ENCODE assay signal across 8 cellular contexts in genomic region chr10:55899472-55900147, GRCh38.
DNase-seq lines count a peak whose midpoint lies in the region; ATAC-seq, FAIRE-seq and TF ChIP-seq lines count a peak whose summit lies in the region.
"Not testable (repeated sequence)": the region's sequence is repeated elsewhere in the genome, so short reads cannot be mapped to it uniquely, and the experiment has no call there.

No MANE protein-coding gene starts in this region.

- H3K27me3 Mint-ChIP-seq in CD8-positive, alpha-beta T cell (ENCODE audit: low read depth); chondrocyte (ENCODE audit: low read depth): not testable (repeated sequence)

- H3K79me2 ChIP-seq in hepatocyte; HepG2 (ENCODE audit: insufficient read depth, low read length): not testable (repeated sequence)

- intact Hi-C loops in CD8-positive, alpha-beta T cell (cut with DNase I, micrococcal nuclease); HepG2 (cut with micrococcal nuclease; ENCODE audit: unreplicated experiment): not testable (repeated sequence)

- H3K4me2 ChIP-seq in hepatocyte, result peak overlapping the region; percentile 68
- H3K4me2 ChIP-seq in HepG2 (ENCODE audit: low read depth, low read length), result not testable (repeated sequence)

- H3K9ac ChIP-seq in HepG2 (ENCODE audit: insufficient read depth, low read depth, low read length), result not testable (repeated sequence)

- TF ChIP-seq EP300 in HepG2 (IDR thresholded peaks at IDR 0.05; ENCODE audit: low read depth in 2 of 2, low read length in 2 of 2); HepG2 (CRISPR knock-in tag; IDR thresholded peaks at IDR 0.05; ENCODE audit: borderline replicate concordance): not testable (repeated sequence)

- not testable (repeated sequence) for H3K9me2 ChIP-seq in hepatocyte (replicated peaks; ENCODE audit: insufficient read depth)

- not testable (repeated sequence) for FAIRE-seq in HepG2 (lab: Jason Lieb, UNC)

- CTCF ChIA-PET in CD8-positive, alpha-beta T cell (lab: Charles Lee); HEK293 (lab: Yijun Ruan, JAX); HepG2 (lab: Yijun Ruan, JAX; ENCODE audit: low intra/inter-chr PET ratio, low total read pairs): not testable (repeated sequence)

- H3K4me1 Mint-ChIP-seq in CD8-positive, alpha-beta T cell (ENCODE audit: low read depth); chondrocyte (ENCODE audit: low read depth): not testable (repeated sequence)

- not testable (repeated sequence) for H3K36me3 Mint-ChIP-seq in CD8-positive, alpha-beta T cell; chondrocyte (ENCODE audit: low read depth)

- not testable (repeated sequence) for H3K27me3 ChIP-seq in CD8-positive, alpha-beta T cell (ENCODE audit: insufficient read depth, low read length); hepatocyte; HepG2 (ENCODE audit: control insufficient read depth in 1 of 2, insufficient read depth in 2 of 2, low read length in 2 of 2); neuron (ENCODE audit: insufficient read depth, low read length)

- POLR2A ChIA-PET in CD8-positive, alpha-beta T cell (lab: Charles Lee); HEK293 (lab: Yijun Ruan, JAX); HepG2 (lab: Yijun Ruan, JAX): not testable (repeated sequence)

- not testable (repeated sequence) for TF ChIP-seq POLR2A in HepG2 (IDR thresholded peaks at IDR 0.05; ENCODE audit: insufficient read depth in 1 of 2, low read depth in 2 of 2, low read length in 2 of 2)

- H4K20me1 ChIP-seq in hepatocyte (ENCODE audit: insufficient read depth, poor library complexity, severe bottlenecking); HepG2 (ENCODE audit: insufficient read depth, low read length): not testable (repeated sequence)

- not testable (repeated sequence) for TF ChIP-seq CTCF in CD8-positive, alpha-beta T cell (IDR thresholded peaks at IDR 0.05); HEK293 (tag by site-specific recombination; IDR thresholded peaks at IDR 0.05); chondrocyte (IDR thresholded peaks at IDR 0.05); hepatocyte (IDR thresholded peaks at IDR 0.05; ENCODE audit: poor library complexity); HepG2 (CRISPR knock-in tag; IDR thresholded peaks at IDR 0.05)

- H3K4me3 Mint-ChIP-seq in CD8-positive, alpha-beta T cell, result peak overlapping the region; percentile 3
- peak overlapping the region; percentile 60 for H3K4me3 Mint-ChIP-seq in chondrocyte (ENCODE audit: unreplicated experiment)

- peak overlapping the region; percentile 14 for H2AFZ ChIP-seq in hepatocyte
- not testable (repeated sequence) for H2AFZ ChIP-seq in HepG2 (ENCODE audit: low read length); neuron (ENCODE audit: low read depth, low read length)

- not testable (repeated sequence) for H3K36me3 ChIP-seq in CD8-positive, alpha-beta T cell (ENCODE audit: insufficient read depth, low read length); HEK293 (ENCODE audit: control insufficient read depth in 2 of 2, insufficient read depth in 1 of 2, low read length in 2 of 2); hepatocyte (replicated peaks; ENCODE audit: insufficient read depth, low read depth); HepG2 (replicated peaks in 1 of 2; ENCODE audit: control insufficient read depth in 1 of 2, insufficient read depth in 2 of 2, low read length in 2 of 2); neuron (ENCODE audit: insufficient read depth, low read length)

- H3K9me3 ChIP-seq in CD8-positive, alpha-beta T cell (ENCODE audit: low read length); HEK293 (ENCODE audit: control insufficient read depth, insufficient read depth, low read depth, low read length); hepatocyte (ENCODE audit: low read depth); HepG2 (ENCODE audit: low read length); neuron (ENCODE audit: low read length): not testable (repeated sequence)

- H3K9me3 Mint-ChIP-seq in CD8-positive, alpha-beta T cell, result not testable (repeated sequence)
- H3K9me3 Mint-ChIP-seq in chondrocyte (ENCODE audit: low read depth), result peaks cover 11% of the 10 kb centered on the region

- not testable (repeated sequence) for ATAC-seq in CD8-positive, alpha-beta T cell; HepG2

- TF ChIP-seq RAD21 in HepG2 (CRISPR knock-in tag; IDR thresholded peaks at IDR 0.05), result not testable (repeated sequence)

- not testable (repeated sequence) for DNase-seq in CD8-positive, alpha-beta T cell; chondrocyte (ENCODE audit: low spot score); hepatocyte (ENCODE audit: low spot score); HepG2 (ENCODE audit: low spot score)
- DNase-seq in NCI-H1105 treated with DMSO at 0.1 percent for 48 hours (lab: John Stamatoyannopoulos, UW), result peak; percentile 15
- DNase-seq in OCI-M1 (lab: John Stamatoyannopoulos, UW), result peak; percentile 12

- not testable (repeated sequence) for H3K27ac ChIP-seq in CD8-positive, alpha-beta T cell (ENCODE audit: low read depth, low read length); HEK293 (ENCODE audit: extremely low read depth, low read depth, low read length); HepG2 (ENCODE audit: extremely low read length, insufficient read depth, low read length)
- peak overlapping the region; percentile 1 for H3K27ac ChIP-seq in hepatocyte

- not testable (repeated sequence) for H3K4me1 ChIP-seq in CD8-positive, alpha-beta T cell (ENCODE audit: insufficient read depth, low read length); HEK293 (ENCODE audit: control insufficient read depth, insufficient read depth, low read length); hepatocyte (ENCODE audit: insufficient read depth); HepG2 (ENCODE audit: insufficient read depth, low read length); neuron (ENCODE audit: insufficient read depth, low read length)

- not testable (repeated sequence) for BruUV-seq in HepG2 (replicated peaks; lab: Mats Ljungman, UMichigan)

- H3K27ac Mint-ChIP-seq in CD8-positive, alpha-beta T cell; chondrocyte (ENCODE audit: unreplicated experiment): not testable (repeated sequence)

- 28% methylated on average over 25 of the region's 25 CpGs for WGBS in hepatocyte (ENCODE audit: low lambda C conversion rate, missing lambda C conversion rate)
- WGBS in HepG2 (ENCODE audit: low lambda C conversion rate), result 47% methylated on average over 21 of the region's 25 CpGs

- in situ Hi-C loops in HepG2 (cut with HindIII; ENCODE audit: extremely low pct_ligation_motif_present, low pct_unique_long_range_greater_than_20kb), result not testable (repeated sequence)

- not testable (repeated sequence) for H3K4me3 ChIP-seq in CD8-positive, alpha-beta T cell (ENCODE audit: low read depth, low read length); HEK293 (ENCODE audit: low read depth, low read length); hepatocyte; HepG2 (replicated peaks in 1 of 3; ENCODE audit: insufficient read depth in 1 of 3, low read depth in 2 of 3, low read length in 3 of 3)
- H3K4me3 ChIP-seq in neuron (ENCODE audit: low read length), result peak overlapping the region; percentile 23

TF ChIP-seq in HEK293, 187 proteins besides CTCF, POLR2A, EP300 and RAD21 (continues in another document):
- peak; percentile 24; the same call in 1 of the 2 replicates for TF ChIP-seq ZBTB20 (tag by site-specific recombination; IDR thresholded peaks at IDR 0.05)
- TF ChIP-seq SP2 (tag by site-specific recombination; IDR thresholded peaks at IDR 0.05), result peak; percentile 21
- TF ChIP-seq ZNF692 (tag by site-specific recombination; IDR thresholded peaks at IDR 0.05), result peak; percentile 47; the same call in 1 of the 2 replicates

TF ChIP-seq in HepG2, 621 proteins besides CTCF, POLR2A, EP300 and RAD21:
- TF ChIP-seq FOXA3 (CRISPR knock-in tag; IDR thresholded peaks at IDR 0.05) (peak; percentile 28; the same call in 1 of the 2 replicates), ZNF281 (CRISPR knock-in tag; IDR thresholded peaks at IDR 0.05; ENCODE audit: borderline replicate concordance) (peak; percentile 85), FOXA1 (CRISPR knock-in tag; IDR thresholded peaks at IDR 0.05) (peak; percentile 51)
- TF ChIP-seq FOXA1 (IDR thresholded peaks at IDR 0.05), result not testable (repeated sequence)
